12 cellular contexts compared by ENCODE assay signal in genomic region chr6:44806656-44807055, GRCh38.
"Had no signal": no experiment of that assay in that cellular context is flagged by ENCODE, and none has a peak within 500 bp of the region (broad histone marks: within the 10 kb centered on the region; RNA-seq: fewer than 3 reads in every experiment).

No MANE protein-coding gene starts in this region.

- H3K36me3 ChIP-seq: ascending aorta, esophagus squamous epithelium, heart left ventricle, left lung, stomach, uterus had no signal

- DNase-seq: activated CD8-positive, alpha-beta memory T cell treated with anti-CD3 and anti-CD28 coated beads, Interleukin-2, amount 50 U/mL, for 4 hours; activated CD8-positive, alpha-beta T cell treated with anti-CD3 and anti-CD28 coated beads for 36 hours; activated T-cell treated with anti-CD3 and anti-CD28 coated beads, Interleukin-2, amount 50 U/mL, for 72 hours; esophagus squamous epithelium; foreskin fibroblast; heart left ventricle; left lung; stomach; uterus had no signal

- ATAC-seq: activated CD8-positive, alpha-beta T cell treated with anti-CD3 and anti-CD28 coated beads for 36 hours; activated T-cell treated with anti-CD3 and anti-CD28 coated beads, Interleukin-2, amount 50 U/mL, for 72 hours; heart left ventricle; left lung had no signal

- H3K4me3 Mint-ChIP-seq: activated CD8-positive, alpha-beta T cell treated with anti-CD3 and anti-CD28 coated beads for 36 hours; activated T-cell treated with anti-CD3 and anti-CD28 coated beads, Interleukin-2, amount 50 U/mL, for 72 hours; nephron had no signal

- H3K4me3 ChIP-seq: ascending aorta, esophagus squamous epithelium, heart left ventricle, left lung, stomach, uterus had no signal

- H3K9me3 Mint-ChIP-seq: activated CD8-positive, alpha-beta T cell treated with anti-CD3 and anti-CD28 coated beads for 36 hours; activated T-cell treated with anti-CD3 and anti-CD28 coated beads, Interleukin-2, amount 50 U/mL, for 72 hours; nephron had no signal

- H3K27ac ChIP-seq: ascending aorta, esophagus squamous epithelium, heart left ventricle, left lung, stomach, uterus had no signal

- FAIRE-seq: islet of Langerhans had no signal

- H3K4me1 ChIP-seq: ascending aorta, esophagus squamous epithelium, heart left ventricle, left lung, stomach, uterus had no signal

- H3K27ac Mint-ChIP-seq: activated CD8-positive, alpha-beta T cell treated with anti-CD3 and anti-CD28 coated beads for 36 hours; activated T-cell treated with anti-CD3 and anti-CD28 coated beads, Interleukin-2, amount 50 U/mL, for 72 hours; nephron had no signal

- H3K27me3 Mint-ChIP-seq: activated CD8-positive, alpha-beta T cell treated with anti-CD3 and anti-CD28 coated beads for 36 hours had no signal

- H3K9me3 ChIP-seq: ascending aorta, esophagus squamous epithelium, heart left ventricle, left lung, stomach, uterus had no signal
